In genomic region chr15:98506711-98507110, GRCh38 we compare ENCODE assay signal across 1 cellular context.
TF ChIP-seq lines count a peak whose summit lies in the region.

No MANE protein-coding gene starts in this region.

TF ChIP-seq in GM23338, 12 proteins besides CTCF, POLR2A, EP300 and RAD21 (continued from another document):
- TF ChIP-seq EZH2phosphoT487 (IDR thresholded peaks at IDR 0.05; ENCODE audit: unreplicated experiment), result no peak
- TF ChIP-seq EZH2 (IDR thresholded peaks at IDR 0.05; ENCODE audit: low read depth, unreplicated experiment), result no peak
- TF ChIP-seq REST (IDR thresholded peaks at IDR 0.05; ENCODE audit: unreplicated experiment), result no peak
- TF ChIP-seq ZNF114 (CRISPR knock-in tag; IDR thresholded peaks at IDR 0.05), result no peak
- no peak for TF ChIP-seq JUNB (IDR thresholded peaks at IDR 0.05; ENCODE audit: unreplicated experiment)
